11 cellular contexts compared by ENCODE assay signal in genomic region chr19:35196872-35197271, GRCh38. TPM values are rescaled to one million over a fixed set of nuclear protein-coding genes. Genes with fewer than 3 reads are reported as not detected.
DNase-seq lines count a peak whose midpoint lies in the region; ATAC-seq, FAIRE-seq and TF ChIP-seq lines count a peak whose summit lies in the region.
"Not testable (repeated sequence)": the region's sequence is repeated elsewhere in the genome, so short reads cannot be mapped to it uniquely, and the experiment has no call there.
"Had no signal": no experiment of that assay in that cellular context is flagged by ENCODE, and none has a peak within 500 bp of the region (broad histone marks: within the 10 kb centered on the region; RNA-seq: fewer than 3 reads in every experiment).

No MANE protein-coding gene starts in this region.

- not testable (repeated sequence) for H3K4me1 ChIP-seq in K562 (replicated peaks in 1 of 2; ENCODE audit: control insufficient read depth in 2 of 2, insufficient read depth in 2 of 2, low read length in 2 of 2); hepatocyte (ENCODE audit: insufficient read depth); mesenchymal stem cell (ENCODE audit: control insufficient read depth, insufficient read depth, low read depth, low read length)

- not testable (repeated sequence) for H2BK15ac ChIP-seq in mesenchymal stem cell (ENCODE audit: low read depth, poor library complexity, severe bottlenecking)

- not testable (repeated sequence) for H3K27me3 ChIP-seq in K562 (ENCODE audit: control insufficient read depth in 2 of 2, insufficient read depth in 2 of 2, low read length in 2 of 2); hepatocyte
- peaks cover 14 to 27% of the 10 kb centered on the region in 2 experiments for H3K27me3 ChIP-seq in mesenchymal stem cell (ENCODE audit: control insufficient read depth in 1 of 2, insufficient read depth in 1 of 2, low read length in 2 of 2)

- intact Hi-C loops in K562 (cut with micrococcal nuclease), result not testable (repeated sequence)

- not testable (repeated sequence) for H3K27ac ChIP-seq in K562 (ENCODE audit: extremely low read depth, low read depth, low read length); mesenchymal stem cell (ENCODE audit: low read length, poor library complexity, severe bottlenecking)
- peak overlapping the region; percentile 60 for H3K27ac ChIP-seq in hepatocyte

- not testable (repeated sequence) for H3K9me3 ChIP-seq in K562 (replicated peaks; ENCODE audit: control insufficient read depth, insufficient read depth, low read depth, low read length); hepatocyte (ENCODE audit: low read depth); mesenchymal stem cell (ENCODE audit: control insufficient read depth, low read length)

- H3K9ac ChIP-seq in K562 (ENCODE audit: insufficient read depth in 1 of 2, low read depth in 2 of 2, low read length in 2 of 2), result not testable (repeated sequence)
- peak overlapping the region; percentile 54 for H3K9ac ChIP-seq in mesenchymal stem cell (ENCODE audit: low read length)

- H4K91ac ChIP-seq in mesenchymal stem cell (ENCODE audit: low read length), result not testable (repeated sequence)

- H3K18ac ChIP-seq in mesenchymal stem cell (ENCODE audit: low read depth in 1 of 2, low read length in 2 of 2), result not testable (repeated sequence)

- not testable (repeated sequence) for H3K79me1 ChIP-seq in mesenchymal stem cell (replicated peaks; ENCODE audit: low read length, poor library complexity, severe bottlenecking)

- BruUV-seq in K562 (replicated peaks; lab: Mats Ljungman, UMichigan), result not testable (repeated sequence)

- not testable (repeated sequence) for H3K79me2 ChIP-seq in K562 (ENCODE audit: control insufficient read depth, insufficient read depth, low read length); hepatocyte

- H2AK5ac ChIP-seq in mesenchymal stem cell (ENCODE audit: low read length, severe bottlenecking), result not testable (repeated sequence)

- H3K9me2 ChIP-seq in hepatocyte (replicated peaks; ENCODE audit: insufficient read depth), result not testable (repeated sequence)

- H4K8ac ChIP-seq in mesenchymal stem cell (ENCODE audit: low read length), result not testable (repeated sequence)

- ATAC-seq in K562, result not testable (repeated sequence)

- H3K9me1 ChIP-seq in K562 (ENCODE audit: control insufficient read depth, insufficient read depth, low read length), result not testable (repeated sequence)

- not testable (repeated sequence) for TF ChIP-seq POLR2A in K562 (conservative IDR thresholded peaks at IDR 0.05)

- not testable (repeated sequence) for H2BK120ac ChIP-seq in mesenchymal stem cell (ENCODE audit: low read depth, low read length)

- H3K36me3 ChIP-seq in K562 (ENCODE audit: control insufficient read depth, insufficient read depth, low read length); hepatocyte (replicated peaks; ENCODE audit: insufficient read depth, low read depth); mesenchymal stem cell (ENCODE audit: control insufficient read depth in 1 of 2, insufficient read depth in 2 of 2, low read depth in 1 of 2, low read length in 2 of 2): not testable (repeated sequence)

- H4K20me1 ChIP-seq in K562 (replicated peaks; ENCODE audit: control insufficient read depth, insufficient read depth, low read length); hepatocyte (ENCODE audit: insufficient read depth, poor library complexity, severe bottlenecking): not testable (repeated sequence)

- H2BK5ac ChIP-seq in mesenchymal stem cell (ENCODE audit: low read depth, low read length, poor library complexity, severe bottlenecking), result not testable (repeated sequence)

- TF ChIP-seq CTCF in K562 (IDR thresholded peaks at IDR 0.05 in 2 of 3, conservative IDR thresholded peaks at IDR 0.05 in 1 of 3; ENCODE audit: insufficient read depth in 2 of 3, low read depth in 1 of 3, low read length in 3 of 3); epithelial cell of proximal tubule (conservative IDR thresholded peaks at IDR 0.05; ENCODE audit: low read depth, low read length); hepatocyte (IDR thresholded peaks at IDR 0.05; ENCODE audit: poor library complexity): not testable (repeated sequence)

- H3K4ac ChIP-seq in mesenchymal stem cell (ENCODE audit: low read depth in 1 of 2, low read length in 2 of 2), result not testable (repeated sequence)

- peak; percentile 25 for DNase-seq in ELR (ENCODE audit: low read depth)
- DNase-seq in RPMI7951 (ENCODE audit: low read depth), result peak; percentile 19
- peak; percentile 29 for DNase-seq in activated CD8-positive, alpha-beta memory T cell treated with anti-CD3 and anti-CD28 coated beads, Interleukin-2, amount 50 U/mL, for 48 hours
- not testable (repeated sequence) for DNase-seq in K562 (ENCODE audit: extremely low read depth in 1 of 4, low spot score in 3 of 4); hepatocyte (ENCODE audit: low spot score); mesenchymal stem cell
- DNase-seq in epithelial cell of proximal tubule (ENCODE audit: low read depth), result peak; percentile 69
- DNase-seq in ureter (ENCODE audit: low spot score), result peak; percentile 27

- H2AFZ ChIP-seq in K562 (ENCODE audit: low read depth, low read length), result peak overlapping the region; percentile 66; the same call in 1 of the 2 replicates
- H2AFZ ChIP-seq in hepatocyte; mesenchymal stem cell (ENCODE audit: low read depth, low read length): not testable (repeated sequence)

- H3K4me2 ChIP-seq in K562 (ENCODE audit: insufficient read depth, low read length); hepatocyte; mesenchymal stem cell (ENCODE audit: low read length, poor library complexity, severe bottlenecking): not testable (repeated sequence)

- not testable (repeated sequence) for FAIRE-seq in K562 (lab: Jason Lieb, UNC)

- H3K23ac ChIP-seq in mesenchymal stem cell (ENCODE audit: low read length in 2 of 2), result not testable (repeated sequence)

- H3K14ac ChIP-seq in mesenchymal stem cell (ENCODE audit: low read length in 2 of 2), result not testable (repeated sequence)

- POLR2A ChIA-PET in K562 (lab: Yijun Ruan, JAX), result not testable (repeated sequence)

- not testable (repeated sequence) for H2BK12ac ChIP-seq in mesenchymal stem cell (ENCODE audit: low read length in 2 of 2)

- WGBS in K562 (ENCODE audit: insufficient coverage, low coverage, missing lambda C conversion rate), result 60% methylated on average over 7 of the region's 7 CpGs
- 90% methylated on average over 7 of the region's 7 CpGs for WGBS in hepatocyte (ENCODE audit: low lambda C conversion rate, missing lambda C conversion rate)
- 69% methylated on average over 5 of the region's 7 CpGs for WGBS in mesenchymal stem cell

- CTCF ChIA-PET in K562 (lab: Yijun Ruan, JAX; ENCODE audit: low intra/inter-chr PET ratio), result not testable (repeated sequence)

- not testable (repeated sequence) for H3K4me3 ChIP-seq in K562; epithelial cell of proximal tubule (ENCODE audit: low read depth, low read length); hepatocyte; mesenchymal stem cell (ENCODE audit: insufficient read depth in 1 of 2, low read depth in 1 of 2, low read length in 2 of 2)

- TF ChIP-seq EP300 in K562 (IDR thresholded peaks at IDR 0.05; ENCODE audit: low read length), result not testable (repeated sequence)

- TF ChIP-seq RAD21 in K562 (CRISPR knock-in tag; conservative IDR thresholded peaks at IDR 0.05 in 1 of 2, IDR thresholded peaks at IDR 0.05 in 1 of 2), result not testable (repeated sequence)

- in situ Hi-C loops in K562 (cut with MboI), result not testable (repeated sequence)

RNA-seq across cellular contexts. Expression of gene FAM187B, which starts 31.7 kb away (rescaled TPM):
- not detected in 2 replicates for total RNA-seq in RPMI7951 (2014; rRNA removed; shearing (Covaris generic))
- total RNA-seq in K562 (2011; cell fraction: chromatin; rRNA removed; ENCODE audit: low replicate concordance), result 0.25 TPM in 1 of 2 replicates, not detected in the other
- not detected in 2 replicates for total RNA-seq in K562 (2011; cell fraction: nucleolus; rRNA removed)
- total RNA-seq in K562 (2011; cell fraction: nucleoplasm; rRNA removed), result not detected in 2 replicates
- total RNA-seq in K562 (2014; rRNA removed) (0.09 TPM in 1 of 2 replicates, not detected in the other), K562 (2014; rRNA removed; fragmentation: Illumina TruSeq; extraction: Trizol) (not detected in 2 replicates), K562 (2015; rRNA removed; fragmentation: Illumina TruSeq; extraction: Trizol) (not detected in 2 replicates), K562 (2021) (not detected in 2 replicates), epithelial cell of proximal tubule (not detected in 2 replicates), hepatocyte (0.56 TPM in 1 of 2 replicates, not detected in the other), ureter (not detected)
- polyA plus RNA-seq in K562 (2011; rRNA removed) (not detected in 2 replicates), K562 (2014; fragmentation: Illumina TruSeq; extraction: Trizol) (not detected in 2 replicates), K562 (2014; fragmentation: Nextera tagmentation; extraction: Ambion mirVana) (under 1 TPM in 1 of 2 experiments, not detected in 1; 0.04 TPM), K562 (2014; rRNA removed) (not detected in 2 replicates), hepatocyte (not detected in 2 replicates)
- polyA plus RNA-seq in K562 (2011; cell fraction: cytosol; rRNA removed), result 0.07 TPM in 1 of 2 replicates, not detected in the other
- polyA plus RNA-seq in K562 (2011; cell fraction: nucleus; rRNA removed), result 0.10 TPM in 1 of 2 replicates, not detected in the other
- not detected in 2 replicates for polyA plus RNA-seq in K562 (2012)
- polyA minus RNA-seq in K562 (2011; rRNA and poly(A)+ RNA removed), result not detected in 2 replicates
- not detected in 2 replicates for polyA minus RNA-seq in K562 (2011; cell fraction: cytosol; rRNA and poly(A)+ RNA removed)
- polyA minus RNA-seq in K562 (2011; cell fraction: nucleus; rRNA and poly(A)+ RNA removed), result not detected in 2 replicates
- not detected for polyA plus RNA-seq in mesenchymal stem cell (2013, experiment 1 of 2)
- polyA plus RNA-seq in mesenchymal stem cell (2013, experiment 2 of 2), result not detected
- total RNA-seq: CD4-positive, alpha-beta memory T cell; PC-9; SK-MEL-5 had no signal
- polyA plus RNA-seq: CD4-positive, alpha-beta memory T cell had no signal

RNA-seq across cellular contexts. Expression of gene FXYD5, which starts 42.3 kb away (rescaled TPM):
- 258 and 338 TPM in 2 replicates for total RNA-seq in RPMI7951 (2014; rRNA removed; shearing (Covaris generic))
- 134 and 231 TPM in 2 replicates for total RNA-seq in K562 (2011; cell fraction: chromatin; rRNA removed; ENCODE audit: low replicate concordance)
- total RNA-seq in K562 (2011; cell fraction: nucleolus; rRNA removed), result 240 and 311 TPM in 2 replicates
- 297 and 340 TPM in 2 replicates for total RNA-seq in K562 (2011; cell fraction: nucleoplasm; rRNA removed)
- total RNA-seq in K562 (2014; rRNA removed) (174 and 300 TPM in 2 replicates), K562 (2014; rRNA removed; fragmentation: Illumina TruSeq; extraction: Trizol) (122 and 147 TPM in 2 replicates), K562 (2015; rRNA removed; fragmentation: Illumina TruSeq; extraction: Trizol) (252 and 264 TPM in 2 replicates), K562 (2021) (250 and 256 TPM in 2 replicates), epithelial cell of proximal tubule (107 and 167 TPM in 2 replicates), hepatocyte (36.4 and 42.8 TPM in 2 replicates), ureter (136 TPM)
- polyA plus RNA-seq in K562 (2011; rRNA removed) (104 and 125 TPM in 2 replicates), K562 (2014; fragmentation: Illumina TruSeq; extraction: Trizol) (522 and 537 TPM in 2 replicates), K562 (2014; fragmentation: Nextera tagmentation; extraction: Ambion mirVana) (100 to 1,000 TPM; 125 to 198 TPM), K562 (2014; rRNA removed) (120 and 155 TPM in 2 replicates), hepatocyte (81.1 and 90.2 TPM in 2 replicates)
- polyA plus RNA-seq in K562 (2011; cell fraction: cytosol; rRNA removed), result 271 and 533 TPM in 2 replicates
- 105 and 188 TPM in 2 replicates for polyA plus RNA-seq in K562 (2011; cell fraction: nucleus; rRNA removed)
- polyA plus RNA-seq in K562 (2012), result 353 and 530 TPM in 2 replicates
- polyA minus RNA-seq in K562 (2011; rRNA and poly(A)+ RNA removed), result 93.8 and 163 TPM in 2 replicates
- 189 and 195 TPM in 2 replicates for polyA minus RNA-seq in K562 (2011; cell fraction: cytosol; rRNA and poly(A)+ RNA removed)
- polyA minus RNA-seq in K562 (2011; cell fraction: nucleus; rRNA and poly(A)+ RNA removed), result 55.6 and 58.4 TPM in 2 replicates
- polyA plus RNA-seq in mesenchymal stem cell (2013, experiment 1 of 2), result 248 TPM
- polyA plus RNA-seq in mesenchymal stem cell (2013, experiment 2 of 2), result 237 TPM

RNA-seq across cellular contexts. Expression of gene LSR, which starts 51.9 kb away (rescaled TPM):
- total RNA-seq in RPMI7951 (2014; rRNA removed; shearing (Covaris generic)), result 1.8 TPM in 2 replicates
- 30.2 and 123 TPM in 2 replicates for total RNA-seq in K562 (2011; cell fraction: chromatin; rRNA removed; ENCODE audit: low replicate concordance)
- 223 and 260 TPM in 2 replicates for total RNA-seq in K562 (2011; cell fraction: nucleolus; rRNA removed)
- 130 and 145 TPM in 2 replicates for total RNA-seq in K562 (2011; cell fraction: nucleoplasm; rRNA removed)
- 65.1 and 111 TPM in 2 replicates for total RNA-seq in K562 (2014; rRNA removed)
- total RNA-seq in K562 (2014; rRNA removed; fragmentation: Illumina TruSeq; extraction: Trizol), result 10.1 and 11.3 TPM in 2 replicates
- total RNA-seq in K562 (2015; rRNA removed; fragmentation: Illumina TruSeq; extraction: Trizol), result 29.4 and 32.3 TPM in 2 replicates
- total RNA-seq in K562 (2021), result 83.3 and 87.9 TPM in 2 replicates
- polyA plus RNA-seq in K562 (2011; rRNA removed), result 19.6 and 42.8 TPM in 2 replicates
- 24.5 and 85.7 TPM in 2 replicates for polyA plus RNA-seq in K562 (2011; cell fraction: cytosol; rRNA removed)
- 44.0 and 102 TPM in 2 replicates for polyA plus RNA-seq in K562 (2011; cell fraction: nucleus; rRNA removed)
- polyA plus RNA-seq in K562 (2012), result 77.8 and 93.6 TPM in 2 replicates
- polyA plus RNA-seq in K562 (2014; fragmentation: Illumina TruSeq; extraction: Trizol), result 28.0 and 61.6 TPM in 2 replicates
- polyA plus RNA-seq in K562 (2014; fragmentation: Nextera tagmentation; extraction: Ambion mirVana), result under 1 TPM; 0.44 to 0.66 TPM
- polyA plus RNA-seq in K562 (2014; rRNA removed), result 39.4 and 47.4 TPM in 2 replicates
- polyA minus RNA-seq in K562 (2011; rRNA and poly(A)+ RNA removed), result 9.4 and 16.2 TPM in 2 replicates
- 87.6 and 93.3 TPM in 2 replicates for polyA minus RNA-seq in K562 (2011; cell fraction: cytosol; rRNA and poly(A)+ RNA removed)
- polyA minus RNA-seq in K562 (2011; cell fraction: nucleus; rRNA and poly(A)+ RNA removed), result 61.4 and 69.4 TPM in 2 replicates
- total RNA-seq in epithelial cell of proximal tubule, result 97.1 and 106 TPM in 2 replicates
- 89.9 and 113 TPM in 2 replicates for total RNA-seq in hepatocyte
- polyA plus RNA-seq in hepatocyte, result 255 and 296 TPM in 2 replicates
- 0.52 TPM for polyA plus RNA-seq in mesenchymal stem cell (2013, experiment 1 of 2)
- 0.53 TPM for polyA plus RNA-seq in mesenchymal stem cell (2013, experiment 2 of 2)
- total RNA-seq in ureter, result 55.2 TPM

RNA-seq across cellular contexts. Expression of gene FXYD7, which starts 53.8 kb away (rescaled TPM):
- not detected in 2 replicates for total RNA-seq in RPMI7951 (2014; rRNA removed; shearing (Covaris generic))
- 0.39 and 0.76 TPM in 2 replicates for total RNA-seq in K562 (2011; cell fraction: chromatin; rRNA removed; ENCODE audit: low replicate concordance)
- not detected in 2 replicates for total RNA-seq in K562 (2011; cell fraction: nucleolus; rRNA removed)
- not detected in 2 replicates for total RNA-seq in K562 (2011; cell fraction: nucleoplasm; rRNA removed)
- total RNA-seq in K562 (2014; rRNA removed), result not detected in 2 replicates
- total RNA-seq in K562 (2014; rRNA removed; fragmentation: Illumina TruSeq; extraction: Trizol), result not detected in 2 replicates
- total RNA-seq in K562 (2015; rRNA removed; fragmentation: Illumina TruSeq; extraction: Trizol), result 0.26 and 0.36 TPM in 2 replicates
- 0.27 and 0.80 TPM in 2 replicates for total RNA-seq in K562 (2021)
- polyA plus RNA-seq in K562 (2011; rRNA removed), result 0.18 and 0.26 TPM in 2 replicates
- polyA plus RNA-seq in K562 (2011; cell fraction: cytosol; rRNA removed), result 0.24 and 0.51 TPM in 2 replicates
- polyA plus RNA-seq in K562 (2011; cell fraction: nucleus; rRNA removed), result 0.48 and 1.2 TPM in 2 replicates
- polyA plus RNA-seq in K562 (2012), result 1.4 and 1.5 TPM in 2 replicates
- 0.28 TPM in 1 of 2 replicates, not detected in the other for polyA plus RNA-seq in K562 (2014; fragmentation: Illumina TruSeq; extraction: Trizol)
- under 1 TPM; 0.10 to 0.13 TPM for polyA plus RNA-seq in K562 (2014; fragmentation: Nextera tagmentation; extraction: Ambion mirVana)
- 0.32 and 0.46 TPM in 2 replicates for polyA plus RNA-seq in K562 (2014; rRNA removed)
- polyA minus RNA-seq in K562 (2011; rRNA and poly(A)+ RNA removed), result not detected in 2 replicates
- not detected in 2 replicates for polyA minus RNA-seq in K562 (2011; cell fraction: cytosol; rRNA and poly(A)+ RNA removed)
- not detected in 2 replicates for polyA minus RNA-seq in K562 (2011; cell fraction: nucleus; rRNA and poly(A)+ RNA removed)
- total RNA-seq in epithelial cell of proximal tubule, result not detected in 2 replicates
- total RNA-seq in hepatocyte, result 0.27 TPM in 1 of 2 replicates, not detected in the other
- polyA plus RNA-seq in hepatocyte, result 0.22 and 0.46 TPM in 2 replicates
- polyA plus RNA-seq in mesenchymal stem cell (2013, experiment 1 of 2), result 0.07 TPM
- polyA plus RNA-seq in mesenchymal stem cell (2013, experiment 2 of 2), result not detected
- 0.62 TPM for total RNA-seq in ureter
- total RNA-seq: PC-9, SK-MEL-5 had no signal

RNA-seq across cellular contexts. Expression of gene FXYD1, which starts 58.2 kb away (rescaled TPM):
- total RNA-seq in RPMI7951 (2014; rRNA removed; shearing (Covaris generic)), result 0.98 TPM in 1 of 2 replicates, not detected in the other
- 0.67 TPM in 1 of 2 replicates, not detected in the other for total RNA-seq in K562 (2011; cell fraction: chromatin; rRNA removed; ENCODE audit: low replicate concordance)
- 0.50 TPM in 1 of 2 replicates, not detected in the other for total RNA-seq in K562 (2011; cell fraction: nucleolus; rRNA removed)
- not detected in 2 replicates for total RNA-seq in K562 (2011; cell fraction: nucleoplasm; rRNA removed)
- 2.3 and 2.4 TPM in 2 replicates for total RNA-seq in K562 (2014; rRNA removed)
- not detected in 2 replicates for total RNA-seq in K562 (2014; rRNA removed; fragmentation: Illumina TruSeq; extraction: Trizol)
- total RNA-seq in K562 (2015; rRNA removed; fragmentation: Illumina TruSeq; extraction: Trizol), result 0.60 and 1.3 TPM in 2 replicates
- 1.7 and 2.7 TPM in 2 replicates for total RNA-seq in K562 (2021)
- polyA plus RNA-seq in K562 (2011; rRNA removed), result 0.40 and 0.66 TPM in 2 replicates
- polyA plus RNA-seq in K562 (2011; cell fraction: cytosol; rRNA removed), result 0.16 TPM in 1 of 2 replicates, not detected in the other
- polyA plus RNA-seq in K562 (2011; cell fraction: nucleus; rRNA removed), result 0.49 and 2.1 TPM in 2 replicates
- 2.1 and 4.4 TPM in 2 replicates for polyA plus RNA-seq in K562 (2012)
- 0.71 and 2.1 TPM in 2 replicates for polyA plus RNA-seq in K562 (2014; fragmentation: Illumina TruSeq; extraction: Trizol)
- polyA plus RNA-seq in K562 (2014; fragmentation: Nextera tagmentation; extraction: Ambion mirVana), result not detected
- 2.4 and 3.2 TPM in 2 replicates for polyA plus RNA-seq in K562 (2014; rRNA removed)
- not detected in 2 replicates for polyA minus RNA-seq in K562 (2011; rRNA and poly(A)+ RNA removed)
- polyA minus RNA-seq in K562 (2011; cell fraction: cytosol; rRNA and poly(A)+ RNA removed), result not detected in 2 replicates
- polyA minus RNA-seq in K562 (2011; cell fraction: nucleus; rRNA and poly(A)+ RNA removed), result 0.67 TPM in 1 of 2 replicates, not detected in the other
- total RNA-seq in epithelial cell of proximal tubule, result not detected in 2 replicates
- total RNA-seq in hepatocyte, result 2.9 and 7.5 TPM in 2 replicates
- 18.5 and 22.0 TPM in 2 replicates for polyA plus RNA-seq in hepatocyte
- polyA plus RNA-seq in mesenchymal stem cell (2013, experiment 1 of 2), result 0.33 TPM
- 0.33 TPM for polyA plus RNA-seq in mesenchymal stem cell (2013, experiment 2 of 2)
- total RNA-seq in ureter, result 50.2 TPM
- total RNA-seq: PC-9, SK-MEL-5 had no signal
